23 cellular contexts compared by ENCODE assay signal in the genomic region with DNA sequence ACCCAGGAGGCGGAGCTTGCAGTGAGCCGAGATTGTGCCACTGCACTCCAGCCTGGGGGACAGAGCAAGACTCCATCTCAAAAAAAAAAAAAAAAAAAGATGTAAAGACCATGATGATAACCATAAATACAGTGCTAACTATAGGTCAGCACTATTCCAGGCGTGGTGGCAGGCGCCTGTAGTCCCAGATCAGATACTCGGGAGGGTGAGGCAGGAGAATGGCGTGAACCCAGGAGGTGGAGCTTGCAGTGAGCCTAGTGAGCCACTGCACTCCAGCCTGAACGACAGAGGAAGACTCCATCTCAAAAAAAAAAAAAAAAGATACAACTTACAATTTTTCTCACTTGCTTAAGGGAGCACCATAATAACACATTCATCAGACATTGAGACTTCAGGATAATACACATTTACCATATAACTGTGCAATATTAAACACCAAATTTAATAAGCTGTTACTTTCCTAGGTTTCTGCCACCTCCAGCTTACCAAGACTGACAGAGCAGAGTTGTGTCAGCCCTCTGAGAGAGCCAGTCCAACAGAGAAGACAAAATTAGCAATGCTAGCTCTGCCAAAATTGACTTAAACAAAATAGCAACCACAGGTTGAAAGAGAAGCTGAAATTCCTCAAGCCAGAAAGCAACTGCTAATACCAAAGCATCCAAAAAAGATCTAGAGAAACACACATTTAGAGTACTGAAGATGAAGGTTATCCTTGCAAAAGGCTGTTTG. TPM values are rescaled to one million over a fixed set of nuclear protein-coding genes. Genes with fewer than 3 reads are reported as not detected.
DNase-seq lines count a peak whose midpoint lies in the region; ATAC-seq and TF ChIP-seq lines count a peak whose summit lies in the region.
"Had no signal": no experiment of that assay in that cellular context is flagged by ENCODE, and none has a peak within 500 bp of the region (broad histone marks: within the 10 kb centered on the region; RNA-seq: fewer than 3 reads in every experiment).

No MANE protein-coding gene starts in this region.

- H3K27me3 Mint-ChIP-seq in activated naive CD8-positive, alpha-beta T cell treated with anti-CD3 and anti-CD28 coated beads, Interleukin-2, amount 10 ng/mL, durations not matched to agents 7 days and 5 days: no peaks in the 10 kb centered on the region
- H3K27me3 Mint-ChIP-seq in activated naive CD8-positive, alpha-beta T cell treated with anti-CD3 and anti-CD28 coated beads for 36 hours: no peaks in the 10 kb centered on the region
- H3K27me3 Mint-ChIP-seq in T-helper 17 cell (no peaks in the 10 kb centered on the region), osteocyte (ENCODE audit: unreplicated experiment) (no peaks in the 10 kb centered on the region), immature natural killer cell (ENCODE audit: low read depth in 3 of 3) (no peaks in the 10 kb centered on the region), type B pancreatic cell (no peaks in the 10 kb centered on the region)
- H3K27me3 Mint-ChIP-seq: CD4-positive, alpha-beta T cell had no signal

- peaks cover 21% of the 10 kb centered on the region for H3K36me3 Mint-ChIP-seq in activated naive CD8-positive, alpha-beta T cell treated with anti-CD3 and anti-CD28 coated beads, Interleukin-2, amount 10 ng/mL, durations not matched to agents 7 days and 5 days
- peaks cover 37% of the 10 kb centered on the region for H3K36me3 Mint-ChIP-seq in activated naive CD8-positive, alpha-beta T cell treated with anti-CD3 and anti-CD28 coated beads for 36 hours
- H3K36me3 Mint-ChIP-seq in T-helper 17 cell (ENCODE audit: low read depth) (peaks cover 2% of the 10 kb centered on the region), osteocyte (ENCODE audit: unreplicated experiment) (peaks cover 2% of the 10 kb centered on the region), immature natural killer cell (peaks cover 4 to 8% (median 8%) of the 10 kb centered on the region in 3 donors), type B pancreatic cell (peaks cover 24% of the 10 kb centered on the region)

- H3K27me3 ChIP-seq in heart right ventricle: no peaks in the 10 kb centered on the region
- H3K27me3 ChIP-seq: BLaER1, SJCRH30 had no signal

- 52 to 71% methylated on average over 5 to 6 of the region's 7 CpGs for WGBS in heart right ventricle, 2 donors

- DNase-seq in activated naive CD8-positive, alpha-beta T cell treated with anti-CD3 and anti-CD28 coated beads, Interleukin-2, amount 10 ng/mL, durations not matched to agents 7 days and 5 days: no peak
- no peak for DNase-seq in activated naive CD8-positive, alpha-beta T cell treated with anti-CD3 and anti-CD28 coated beads for 36 hours
- no peak for DNase-seq in T-helper 17 cell
- DNase-seq in heart right ventricle: no peak
- DNase-seq in superior temporal gyrus (ENCODE audit: extremely low spot score): peak; percentile 33
- DNase-seq in osteocyte (ENCODE audit: extremely low spot score, unreplicated experiment): no peak
- no peak for DNase-seq in immature natural killer cell
- DNase-seq in type B pancreatic cell (ENCODE audit: extremely low spot score, unreplicated experiment): no peak
- DNase-seq: ACHN; CD4-positive, alpha-beta T cell; COR-L47; DMS79; H7; HFFc6; KG1; NCI-H1092 treated with DMSO at 0.1 percent for 48 hours; NCI-H1436 treated with DMSO at 0.1 percent for 48 hours; NCI-H2029 treated with DMSO at 0.1 percent for 48 hours; NCI-H345; SJCRH30 had no signal

- no peak overlapping the region for H3K4me3 ChIP-seq in heart right ventricle
- H3K4me3 ChIP-seq: BLaER1, SJCRH30 had no signal

- H3K4me1 Mint-ChIP-seq in activated naive CD8-positive, alpha-beta T cell treated with anti-CD3 and anti-CD28 coated beads, Interleukin-2, amount 10 ng/mL, durations not matched to agents 7 days and 5 days: peaks cover 3% of the 10 kb centered on the region
- no peaks in the 10 kb centered on the region for H3K4me1 Mint-ChIP-seq in activated naive CD8-positive, alpha-beta T cell treated with anti-CD3 and anti-CD28 coated beads for 36 hours
- H3K4me1 Mint-ChIP-seq in T-helper 17 cell: no peaks in the 10 kb centered on the region
- no peaks in the 10 kb centered on the region for H3K4me1 Mint-ChIP-seq in osteocyte (ENCODE audit: unreplicated experiment)
- H3K4me1 Mint-ChIP-seq in immature natural killer cell: no peaks in the 10 kb centered on the region
- no peaks in the 10 kb centered on the region for H3K4me1 Mint-ChIP-seq in type B pancreatic cell (ENCODE audit: unreplicated experiment)

- peaks cover 0 to 59% (median 0%) of the 10 kb centered on the region in 9 donors for H3K36me3 ChIP-seq in heart right ventricle

- no peak for ATAC-seq in activated naive CD8-positive, alpha-beta T cell treated with anti-CD3 and anti-CD28 coated beads, Interleukin-2, amount 10 ng/mL, durations not matched to agents 7 days and 5 days (ENCODE audit: low read depth)
- ATAC-seq in T-helper 17 cell (no peak), heart right ventricle (peak in 7 of 8 donors; percentile 25 to 74 (median 55))
- ATAC-seq: Panc1 had no signal

- intact Hi-C loops in heart right ventricle (cut with DNase I): no loop called here

- H3K27ac ChIP-seq in heart right ventricle: peak overlapping the region in 2 of 10 donors; percentile 2 to 21
- H3K27ac ChIP-seq: 22Rv1, BLaER1, SJCRH30 had no signal

- no peaks in the 10 kb centered on the region for H3K9me3 Mint-ChIP-seq in activated naive CD8-positive, alpha-beta T cell treated with anti-CD3 and anti-CD28 coated beads, Interleukin-2, amount 10 ng/mL, durations not matched to agents 7 days and 5 days
- H3K9me3 Mint-ChIP-seq in activated naive CD8-positive, alpha-beta T cell treated with anti-CD3 and anti-CD28 coated beads for 36 hours: no peaks in the 10 kb centered on the region
- H3K9me3 Mint-ChIP-seq in osteocyte (ENCODE audit: unreplicated experiment) (no peaks in the 10 kb centered on the region), immature natural killer cell (no peaks in the 10 kb centered on the region), type B pancreatic cell (no peaks in the 10 kb centered on the region)
- H3K9me3 Mint-ChIP-seq: CD4-positive, alpha-beta T cell; HFFc6 had no signal

- peak overlapping the region; percentile 42 for H3K27ac Mint-ChIP-seq in activated naive CD8-positive, alpha-beta T cell treated with anti-CD3 and anti-CD28 coated beads, Interleukin-2, amount 10 ng/mL, durations not matched to agents 7 days and 5 days
- no peak overlapping the region for H3K27ac Mint-ChIP-seq in activated naive CD8-positive, alpha-beta T cell treated with anti-CD3 and anti-CD28 coated beads for 36 hours
- H3K27ac Mint-ChIP-seq in T-helper 17 cell: peak overlapping the region; percentile 51
- no peak overlapping the region for H3K27ac Mint-ChIP-seq in osteocyte (ENCODE audit: unreplicated experiment)
- no peak overlapping the region for H3K27ac Mint-ChIP-seq in immature natural killer cell
- no peak overlapping the region for H3K27ac Mint-ChIP-seq in type B pancreatic cell
- H3K27ac Mint-ChIP-seq: CD4-positive, alpha-beta T cell; HFFc6 had no signal

- H3K9me3 ChIP-seq in T-helper 17 cell (ENCODE audit: control insufficient read depth, low read length, poor library complexity, severe bottlenecking): no peaks in the 10 kb centered on the region
- no peaks in the 10 kb centered on the region for H3K9me3 ChIP-seq in heart right ventricle
- H3K9me3 ChIP-seq: BLaER1, SJCRH30 had no signal

- H3K4me3 Mint-ChIP-seq in activated naive CD8-positive, alpha-beta T cell treated with anti-CD3 and anti-CD28 coated beads, Interleukin-2, amount 10 ng/mL, durations not matched to agents 7 days and 5 days: no peak overlapping the region
- H3K4me3 Mint-ChIP-seq in activated naive CD8-positive, alpha-beta T cell treated with anti-CD3 and anti-CD28 coated beads for 36 hours: no peak overlapping the region
- no peak overlapping the region for H3K4me3 Mint-ChIP-seq in T-helper 17 cell
- H3K4me3 Mint-ChIP-seq in osteocyte (ENCODE audit: unreplicated experiment): no peak overlapping the region
- H3K4me3 Mint-ChIP-seq in immature natural killer cell: no peak overlapping the region
- no peak overlapping the region for H3K4me3 Mint-ChIP-seq in type B pancreatic cell
- H3K4me3 Mint-ChIP-seq: CD4-positive, alpha-beta T cell; HFFc6 had no signal

- POLR2A ChIA-PET in activated naive CD8-positive, alpha-beta T cell treated with anti-CD3 and anti-CD28 coated beads, Interleukin-2, amount 10 ng/mL, durations not matched to agents 7 days and 5 days (lab: Charles Lee): interaction anchor here (0.7 kb wide), 1 partner anchor 11 kb away, joined by 4 read pairs; no protein-coding TSS in a partner anchor

- TF ChIP-seq CTCF in heart right ventricle (IDR thresholded peaks at IDR 0.05): no peak
- no peak for TF ChIP-seq CTCF in osteocyte (IDR thresholded peaks at IDR 0.05)
- no peak for TF ChIP-seq CTCF in type B pancreatic cell (conservative IDR thresholded peaks at IDR 0.05)

- H3K4me1 ChIP-seq in heart right ventricle: no peaks in the 10 kb centered on the region
- H3K4me1 ChIP-seq: SJCRH30 had no signal

RNA-seq across cellular contexts. Expression of gene DNA2, which starts 8.2 kb away (rescaled TPM):
- 10 to 100 TPM; 35.0 to 36.1 TPM for total RNA-seq in activated naive CD8-positive, alpha-beta T cell treated with anti-CD3 and anti-CD28 coated beads, Interleukin-2, amount 10 ng/mL, durations not matched to agents 7 days and 5 days
- 10 to 100 TPM; 44.5 to 51.4 TPM for total RNA-seq in activated naive CD8-positive, alpha-beta T cell treated with anti-CD3 and anti-CD28 coated beads for 36 hours
- 1 to 10 TPM; 3.9 to 4.1 TPM for total RNA-seq in T-helper 17 cell
- total RNA-seq in heart right ventricle: 1 to 10 TPM; 1.6 to 4.4 (median 2.4) TPM
- polyA plus RNA-seq in heart right ventricle: 1 to 10 TPM; 1.1 to 3.4 TPM
- total RNA-seq in osteocyte: 6.0 and 8.2 TPM in 2 replicates
- under 1 TPM in 2 of 3 donors, not detected in 1; 0.21 to 0.94 TPM for polyA plus RNA-seq in immature natural killer cell
- 10.7 and 27.6 TPM in 2 replicates for total RNA-seq in type B pancreatic cell (ENCODE audit: low replicate concordance)

RNA-seq across cellular contexts. Expression of gene RUFY2, which starts 56.5 kb away (rescaled TPM):
- total RNA-seq in activated naive CD8-positive, alpha-beta T cell treated with anti-CD3 and anti-CD28 coated beads, Interleukin-2, amount 10 ng/mL, durations not matched to agents 7 days and 5 days: 10 to 100 TPM; 15.5 to 22.6 TPM
- total RNA-seq in activated naive CD8-positive, alpha-beta T cell treated with anti-CD3 and anti-CD28 coated beads for 36 hours: 1 to 10 TPM; 7.1 TPM
- total RNA-seq in T-helper 17 cell (10 to 100 TPM; 12.2 to 13.6 TPM), heart right ventricle (10 to 100 TPM in 4 of 10 donors, 1 to 10 TPM in 6; 7.3 to 11.6 (median 8.3) TPM), osteocyte (27.6 and 32.4 TPM in 2 replicates), type B pancreatic cell (ENCODE audit: low replicate concordance) (15.1 and 21.3 TPM in 2 replicates)
- polyA plus RNA-seq in heart right ventricle (1 to 10 TPM; 2.6 to 9.7 TPM), immature natural killer cell (1 to 10 TPM; 3.3 to 8.2 (median 5.5) TPM)

Comparison
In these comparisons a context has a peak if more than half of its experiments do, and no peak if none do; other contexts are left out.
1. H3K27ac Mint-ChIP-seq: peak in activated naive CD8-positive, alpha-beta T cell treated with anti-CD3 and anti-CD28 coated beads, Interleukin-2, amount 10 ng/mL, durations not matched to agents 7 days and 5 days (single experiment) and T-helper 17 cell (single experiment); none in activated naive CD8-positive, alpha-beta T cell treated with anti-CD3 and anti-CD28 coated beads for 36 hours (single experiment), osteocyte (single experiment), immature natural killer cell (0 of 6) and type B pancreatic cell (single experiment).
2. ATAC-seq: peak in heart right ventricle (7 of 8); none in activated naive CD8-positive, alpha-beta T cell treated with anti-CD3 and anti-CD28 coated beads, Interleukin-2, amount 10 ng/mL, durations not matched to agents 7 days and 5 days (single experiment) and T-helper 17 cell (single experiment).